ENCODE assay signal across 8 cellular contexts in genomic region chr3:45994661-45995369, GRCh38. TPM values are rescaled to one million over a fixed set of nuclear protein-coding genes. Genes with fewer than 3 reads are reported as not detected.
DNase-seq lines count a peak whose midpoint lies in the region; ATAC-seq and TF ChIP-seq lines count a peak whose summit lies in the region.

No MANE protein-coding gene starts in this region.

- DNase-seq in AG09309 (ENCODE audit: low read depth), result no peak
- peak; percentile 50 for DNase-seq in mesendoderm
- peak; percentile 63 for DNase-seq in stimulated activated naive CD8-positive, alpha-beta T cell treated with anti-CD3 and anti-CD28 coated beads, Interleukin-15, Interleukin-2, amounts not matched to agents 100 U/mL and 50 U/mL, for 24 hours
- no peak for DNase-seq in cerebellum (ENCODE audit: low spot score)

- no CpG with 5 or more reads among the region's 20 CpGs for WGBS in mesendoderm (ENCODE audit: extremely low coverage, insufficient coverage, low lambda C conversion rate)

- H4K5ac ChIP-seq in mesendoderm (ENCODE audit: low read length), result no peak overlapping the region

- no peaks in the 10 kb centered on the region for H3K79me2 ChIP-seq in mesendoderm (ENCODE audit: control insufficient read depth, insufficient read depth, low read length)

- peak overlapping the region; percentile 87 for H3K56ac ChIP-seq in mesendoderm (ENCODE audit: low read length)

- H3K23ac ChIP-seq in mesendoderm (ENCODE audit: low read length), result peak overlapping the region; percentile 89

- peaks cover 5% of the 10 kb centered on the region for H3K79me1 ChIP-seq in mesendoderm (ENCODE audit: low read length)

- no peak overlapping the region for H2AK5ac ChIP-seq in mesendoderm (ENCODE audit: low read length)

- H3K36me3 ChIP-seq in duodenal mucosa (ENCODE audit: control insufficient read depth in 1 of 2, insufficient read depth in 2 of 2, low read length in 2 of 2), result no peaks in the 10 kb centered on the region
- no peaks in the 10 kb centered on the region for H3K36me3 ChIP-seq in mesendoderm (ENCODE audit: control insufficient read depth, insufficient read depth, low read length)

- H3K9ac ChIP-seq in duodenal mucosa (ENCODE audit: low read depth in 1 of 2, low read length in 2 of 2) (peak overlapping the region; percentile 80 to 89), mesendoderm (ENCODE audit: low read length) (peak overlapping the region; percentile 72)

- H3K4me1 ChIP-seq in duodenal mucosa (ENCODE audit: control insufficient read depth in 1 of 2, insufficient read depth in 2 of 2, low read length in 2 of 2) (peaks cover 20 to 34% of the 10 kb centered on the region in 2 donors), mesendoderm (ENCODE audit: control insufficient read depth, low read depth, low read length) (peaks cover 13% of the 10 kb centered on the region)

- no peaks in the 10 kb centered on the region for H3K9me3 ChIP-seq in duodenal mucosa (ENCODE audit: control insufficient read depth in 1 of 2, low read length in 2 of 2)

- no peak overlapping the region for H2BK120ac ChIP-seq in mesendoderm (ENCODE audit: low read depth, low read length)

- H3K27ac ChIP-seq in duodenal mucosa (ENCODE audit: low read depth, low read length) (peak overlapping the region; percentile 88), mesendoderm (ENCODE audit: low read depth, low read length) (no peak overlapping the region)

- H3K4me2 ChIP-seq in mesendoderm (ENCODE audit: low read length), result peak overlapping the region; percentile 88

- H3K4me3 ChIP-seq in AG09309 (ENCODE audit: control insufficient read depth, low read depth, low read length), result peak overlapping the region; percentile 57
- peak overlapping the region; percentile 86 for H3K4me3 ChIP-seq in WI38 (ENCODE audit: low read depth, low read length)
- peak overlapping the region; percentile 73 to 90 for H3K4me3 ChIP-seq in duodenal mucosa (ENCODE audit: low read depth in 1 of 2, low read length in 2 of 2)
- peak overlapping the region; percentile 84 for H3K4me3 ChIP-seq in mesendoderm (ENCODE audit: low read length)

- H2BK5ac ChIP-seq in mesendoderm (ENCODE audit: low read length), result no peak overlapping the region

- H3K27me3 ChIP-seq in duodenal mucosa (ENCODE audit: control insufficient read depth in 1 of 2, insufficient read depth in 2 of 2, low read length in 2 of 2) (no peaks in the 10 kb centered on the region), mesendoderm (ENCODE audit: insufficient read depth, low read length, poor library complexity) (no peaks in the 10 kb centered on the region)

- no peak overlapping the region for H3K18ac ChIP-seq in mesendoderm (ENCODE audit: low read length)

- H3K4ac ChIP-seq in mesendoderm (ENCODE audit: low read depth, low read length), result no peak overlapping the region

- no peak overlapping the region for H2BK15ac ChIP-seq in mesendoderm (replicated peaks; ENCODE audit: low read depth)

- H4K8ac ChIP-seq in mesendoderm (ENCODE audit: low read depth, low read length), result no peak overlapping the region

- peak; percentile 15 for ATAC-seq in GM18868 (IDR thresholded peaks at IDR 0.05; ENCODE audit: unreplicated experiment)
- ATAC-seq in HG03565 (IDR thresholded peaks at IDR 0.05; ENCODE audit: unreplicated experiment), result peak; percentile 18
- peak; percentile 53 for ATAC-seq in stimulated activated naive CD8-positive, alpha-beta T cell treated with anti-CD3 and anti-CD28 coated beads, Interleukin-15, Interleukin-2, amounts not matched to agents 100 U/mL and 50 U/mL, for 24 hours

- no peak for TF ChIP-seq CTCF in AG09309 (IDR thresholded peaks at IDR 0.05; ENCODE audit: control insufficient read depth, insufficient read depth, low read depth, low read length, missing control alignments)
- no peak for TF ChIP-seq CTCF in WI38 (IDR thresholded peaks at IDR 0.05; ENCODE audit: low read depth, low read length)

RNA-seq across cellular contexts. Expression of gene FYCO1, which starts 0.8 kb away (rescaled TPM):
- 3.7 TPM for polyA plus RNA-seq in mesendoderm (2013, experiment 1 of 2)
- 3.6 TPM for polyA plus RNA-seq in mesendoderm (2013, experiment 2 of 2)
- total RNA-seq in cerebellum, result 4.7 TPM

RNA-seq across cellular contexts. Expression of gene XCR1, which starts 32.5 kb away (rescaled TPM):
- polyA plus RNA-seq in mesendoderm (2013, experiment 1 of 2), result 0.03 TPM
- 0.01 TPM for polyA plus RNA-seq in mesendoderm (2013, experiment 2 of 2)
- not detected for total RNA-seq in cerebellum

RNA-seq across cellular contexts. Expression of gene CXCR6, which starts 51.6 kb away (rescaled TPM):
- polyA plus RNA-seq in mesendoderm (2013, experiment 1 of 2), result not detected
- polyA plus RNA-seq in mesendoderm (2013, experiment 2 of 2), result not detected
- not detected for total RNA-seq in cerebellum

Comparison
In these comparisons a context has a peak if more than half of its experiments do, and no peak if none do; other contexts are left out.
1. DNase-seq: peak in mesendoderm (single experiment) and stimulated activated naive CD8-positive, alpha-beta T cell treated with anti-CD3 and anti-CD28 coated beads, Interleukin-15, Interleukin-2, amounts not matched to agents 100 U/mL and 50 U/mL, for 24 hours (single experiment); none in AG09309 (single experiment) and cerebellum (single experiment).
2. Peak in every context shown above with its lines, with median percentiles within 50 percentile points of each other: H3K4me3 ChIP-seq and ATAC-seq.